ENCODE assay signal across 23 cellular contexts in the genomic region with DNA sequence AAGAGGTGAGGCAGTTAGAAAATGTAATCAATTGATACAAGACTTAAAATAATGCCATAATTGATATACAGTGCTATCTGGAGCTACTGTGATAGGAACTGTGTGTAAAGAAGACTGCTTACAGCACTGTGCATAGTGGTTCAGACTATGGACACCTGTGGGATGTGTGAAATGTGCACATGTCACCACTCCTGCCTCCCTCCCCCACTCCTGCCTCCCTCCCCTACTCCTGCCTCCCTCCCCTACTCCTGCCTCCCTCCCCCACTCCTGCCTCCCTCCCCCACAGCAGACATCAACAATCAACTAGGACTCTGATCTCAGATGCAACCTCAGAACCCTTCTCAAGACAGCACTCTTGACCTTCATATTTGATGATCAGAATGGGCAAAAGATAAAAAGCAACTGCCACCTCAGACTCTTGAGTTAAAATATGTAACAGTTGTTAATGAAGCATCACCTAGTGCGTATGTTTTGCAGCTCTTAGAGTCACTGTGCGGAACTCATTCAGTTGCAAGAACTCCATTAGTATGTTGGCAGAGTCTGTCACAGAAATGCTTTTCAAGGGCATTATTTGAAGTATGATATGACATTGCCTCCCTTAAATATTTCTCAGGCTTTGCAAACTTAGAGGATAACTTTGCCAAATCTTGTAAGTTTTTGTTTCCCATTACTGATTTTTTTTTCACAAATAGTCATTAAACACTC.
"Had no signal": no experiment of that assay in that cellular context is flagged by ENCODE, and none has a peak within 500 bp of the region (broad histone marks: within the 10 kb centered on the region; RNA-seq: fewer than 3 reads in every experiment).

No MANE protein-coding gene starts in this region.

- DNase-seq: activated CD4-positive, alpha-beta T cell treated with anti-CD3 and anti-CD28 coated beads, Interleukin-2, amount 10 ng/mL, durations not matched to agents 7 days and 5 days; activated CD4-positive, CD25-positive, alpha-beta regulatory T cell treated with anti-CD3 and anti-CD28 coated beads, Interleukin-2, amount 50 U/mL, for 72 hours; activated CD8-positive, alpha-beta memory T cell treated with anti-CD3 and anti-CD28 coated beads, Interleukin-2, amount 10 ng/mL, durations not matched to agents 7 days and 5 days; activated CD8-positive, alpha-beta T cell treated with anti-CD3 and anti-CD28 coated beads for 36 hours; activated gamma-delta T cell; activated naive CD4-positive, alpha-beta T cell treated with anti-CD3 and anti-CD28 coated beads, Interleukin-2, amount 50 U/mL, for 16 hours; activated T-cell treated with anti-CD3 and anti-CD28 coated beads for 4 hours; anterior cingulate cortex; caudate nucleus; dermis blood vessel endothelial cell; effector memory CD4-positive, alpha-beta T cell; foreskin melanocyte; hypothalamus; right lobe of liver; stimulated activated CD4-positive, alpha-beta T cell treated with anti-CD3 and anti-CD28 coated beads, Interleukin-1b, Interleukin-23, amount 100 ng/mL, for 48 hours; stimulated activated naive CD8-positive, alpha-beta T cell treated with anti-CD3 and anti-CD28 coated beads, Interleukin-15, amount 100 ng/mL, for 72 hours; tibial artery; WERI-Rb-1 had no signal

- H3K4me1 Mint-ChIP-seq: activated CD4-positive, alpha-beta T cell treated with anti-CD3 and anti-CD28 coated beads, Interleukin-2, amount 10 ng/mL, durations not matched to agents 7 days and 5 days; activated CD8-positive, alpha-beta memory T cell treated with anti-CD3 and anti-CD28 coated beads, Interleukin-2, amount 10 ng/mL, durations not matched to agents 7 days and 5 days; memory B cell; stimulated activated naive CD8-positive, alpha-beta T cell treated with anti-CD3 and anti-CD28 coated beads, Interleukin-15, amount 100 ng/mL, for 72 hours had no signal

- ATAC-seq: activated CD8-positive, alpha-beta memory T cell treated with anti-CD3 and anti-CD28 coated beads, Interleukin-2, amount 10 ng/mL, durations not matched to agents 7 days and 5 days; activated CD8-positive, alpha-beta T cell treated with anti-CD3 and anti-CD28 coated beads for 36 hours; right lobe of liver; stimulated activated naive CD8-positive, alpha-beta T cell treated with anti-CD3 and anti-CD28 coated beads, Interleukin-15, amount 100 ng/mL, for 72 hours had no signal

- H3K9me3 Mint-ChIP-seq: activated CD4-positive, alpha-beta T cell treated with anti-CD3 and anti-CD28 coated beads, Interleukin-2, amount 10 ng/mL, durations not matched to agents 7 days and 5 days; activated CD8-positive, alpha-beta T cell treated with anti-CD3 and anti-CD28 coated beads for 36 hours; activated T-helper 1 cell treated with anti-CD3 and anti-CD28 coated beads, Interleukin-12 subunit alpha, Interleukin-12 subunit beta, Interleukin-2, Interleukin-4 antibody, amounts not matched to agents 30 ng/mL and 10 ng/mL and 1 ng/mL, durations not matched to agents 14 hours and 24 hours and 36 hours; brain; memory B cell; nephron; stimulated activated naive CD8-positive, alpha-beta T cell treated with anti-CD3 and anti-CD28 coated beads, Interleukin-15, amount 100 ng/mL, for 72 hours; T-helper 2 cell treated with Interferon-gamma antibody and Interleukin-4, amounts not matched to agents 5 μg/mL and 100 μg/mL, for 36 hours had no signal

- H3K36me3 Mint-ChIP-seq: activated CD8-positive, alpha-beta memory T cell treated with anti-CD3 and anti-CD28 coated beads, Interleukin-2, amount 10 ng/mL, durations not matched to agents 7 days and 5 days; brain; memory B cell had no signal

- H3K27me3 Mint-ChIP-seq: activated CD8-positive, alpha-beta memory T cell treated with anti-CD3 and anti-CD28 coated beads, Interleukin-2, amount 10 ng/mL, durations not matched to agents 7 days and 5 days; activated CD8-positive, alpha-beta T cell treated with anti-CD3 and anti-CD28 coated beads for 36 hours; memory B cell; stimulated activated naive CD8-positive, alpha-beta T cell treated with anti-CD3 and anti-CD28 coated beads, Interleukin-15, amount 100 ng/mL, for 72 hours had no signal

- H3K4me3 Mint-ChIP-seq: activated CD4-positive, alpha-beta T cell treated with anti-CD3 and anti-CD28 coated beads, Interleukin-2, amount 10 ng/mL, durations not matched to agents 7 days and 5 days; activated CD8-positive, alpha-beta memory T cell treated with anti-CD3 and anti-CD28 coated beads, Interleukin-2, amount 10 ng/mL, durations not matched to agents 7 days and 5 days; activated CD8-positive, alpha-beta T cell treated with anti-CD3 and anti-CD28 coated beads for 36 hours; activated T-helper 1 cell treated with anti-CD3 and anti-CD28 coated beads, Interleukin-12 subunit alpha, Interleukin-12 subunit beta, Interleukin-2, Interleukin-4 antibody, amounts not matched to agents 30 ng/mL and 10 ng/mL and 1 ng/mL, durations not matched to agents 14 hours and 24 hours and 36 hours; brain; memory B cell; nephron; stimulated activated naive CD8-positive, alpha-beta T cell treated with anti-CD3 and anti-CD28 coated beads, Interleukin-15, amount 100 ng/mL, for 72 hours; T-helper 2 cell treated with Interferon-gamma antibody and Interleukin-4, amounts not matched to agents 5 μg/mL and 100 μg/mL, for 36 hours had no signal

- H3K27ac Mint-ChIP-seq: activated CD4-positive, alpha-beta T cell treated with anti-CD3 and anti-CD28 coated beads, Interleukin-2, amount 10 ng/mL, durations not matched to agents 7 days and 5 days; activated CD8-positive, alpha-beta memory T cell treated with anti-CD3 and anti-CD28 coated beads, Interleukin-2, amount 10 ng/mL, durations not matched to agents 7 days and 5 days; activated CD8-positive, alpha-beta T cell treated with anti-CD3 and anti-CD28 coated beads for 36 hours; activated T-helper 1 cell treated with anti-CD3 and anti-CD28 coated beads, Interleukin-12 subunit alpha, Interleukin-12 subunit beta, Interleukin-2, Interleukin-4 antibody, amounts not matched to agents 30 ng/mL and 10 ng/mL and 1 ng/mL, durations not matched to agents 14 hours and 24 hours and 36 hours; brain; memory B cell; nephron; stimulated activated naive CD8-positive, alpha-beta T cell treated with anti-CD3 and anti-CD28 coated beads, Interleukin-15, amount 100 ng/mL, for 72 hours; T-helper 2 cell treated with Interferon-gamma antibody and Interleukin-4, amounts not matched to agents 5 μg/mL and 100 μg/mL, for 36 hours had no signal
